Comparison of ENCODE assay signal across 12 cellular contexts in genomic region chr5:56311306-56311904, GRCh38.
"Had no signal": no experiment of that assay in that cellular context is flagged by ENCODE, and none has a peak within 500 bp of the region (broad histone marks: within the 10 kb centered on the region; RNA-seq: fewer than 3 reads in every experiment).

No MANE protein-coding gene starts in this region.

- H3K27me3 Mint-ChIP-seq: activated T-helper 17 cell treated with anti-CD3 and anti-CD28 coated beads, Interleukin-2, amount 50 U/mL, for 72 hours had no signal

- H3K27ac Mint-ChIP-seq: activated T-helper 17 cell treated with anti-CD3 and anti-CD28 coated beads, Interleukin-2, amount 50 U/mL, for 72 hours had no signal

- ATAC-seq: activated T-helper 17 cell treated with anti-CD3 and anti-CD28 coated beads, Interleukin-2, amount 50 U/mL, for 72 hours had no signal

- DNase-seq: activated naive CD4-positive, alpha-beta T cell treated with Interleukin-2 at 50 U/mL for 16 hours; aorta; cerebellar nuclear complex; effector CD8-positive, alpha-beta T cell; foreskin melanocyte; left cardiac atrium; naive B cell; retina; stimulated activated CD4-positive, alpha-beta T cell treated with anti-CD3 and anti-CD28 coated beads, Interleukin-2, amount 100 ng/mL, for 48 hours; stimulated activated naive CD4-positive, alpha-beta T cell treated with Interleukin-2 at 50 U/mL for 16 hours; substantia nigra had no signal
